In the genomic region with DNA sequence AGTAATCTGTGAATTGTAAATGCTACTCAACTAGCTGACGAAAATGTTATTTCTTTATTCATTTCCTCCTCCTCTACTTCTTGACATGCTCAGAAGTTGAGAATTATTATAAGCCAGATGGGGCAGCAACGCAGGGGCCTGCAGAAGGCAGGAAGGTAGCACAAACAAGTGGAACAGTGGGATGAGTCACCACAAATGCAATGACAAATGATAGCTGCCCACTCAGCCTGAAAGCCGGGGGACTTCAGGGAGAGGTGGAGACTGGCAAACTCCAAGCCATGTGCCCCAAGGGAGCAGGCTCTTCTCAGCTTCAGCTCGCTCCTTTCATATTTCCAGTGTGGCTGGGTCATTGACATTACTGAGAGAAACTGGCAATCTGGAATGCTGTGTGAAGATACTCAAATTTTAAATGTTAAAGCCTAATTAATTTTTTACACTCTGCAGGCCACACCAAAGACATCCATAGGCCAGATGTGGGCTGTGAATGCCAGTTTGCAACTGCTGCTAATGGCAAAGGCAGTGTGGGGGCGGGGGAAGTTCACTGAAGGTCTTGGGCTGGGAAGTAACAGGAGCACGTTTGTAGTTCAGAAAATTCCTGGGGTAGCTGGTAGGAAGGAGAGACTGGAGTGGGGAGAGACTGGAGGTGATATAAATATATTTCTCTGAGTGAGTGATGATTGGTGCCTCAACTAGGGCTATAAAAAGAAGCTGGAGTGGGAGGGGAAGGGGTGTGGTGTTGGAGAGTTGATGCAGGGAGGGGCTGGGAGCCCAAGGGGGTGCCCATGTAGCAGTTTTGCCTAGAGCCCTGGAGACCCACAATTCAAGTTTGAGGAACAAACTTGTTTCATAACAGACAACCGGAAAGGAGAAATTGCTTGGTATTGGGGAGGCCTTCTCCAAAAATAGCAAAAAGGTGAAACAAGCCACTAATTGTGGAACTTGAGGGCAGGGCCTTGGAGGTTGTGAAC, we compare ENCODE assay signal across 8 cellular contexts.
DNase-seq lines count a peak whose midpoint lies in the region; ATAC-seq and TF ChIP-seq lines count a peak whose summit lies in the region.

No MANE protein-coding gene starts in this region.

- ATAC-seq in GM21390 (IDR thresholded peaks at IDR 0.05; ENCODE audit: unreplicated experiment), result peak; percentile 31
- no peak for ATAC-seq in HG02588 (IDR thresholded peaks at IDR 0.05; ENCODE audit: unreplicated experiment)

- no peak overlapping the region for H3K9ac ChIP-seq in adipocyte (ENCODE audit: low read length)

- H3K9me3 Mint-ChIP-seq in nephron progenitor cell, result no peaks in the 10 kb centered on the region

- peaks cover 38% of the 10 kb centered on the region for H3K4me1 Mint-ChIP-seq in nephron progenitor cell

- H3K27me3 ChIP-seq in HL-60 (ENCODE audit: insufficient read depth, poor library complexity, severe bottlenecking), result no peaks in the 10 kb centered on the region
- no peaks in the 10 kb centered on the region for H3K27me3 ChIP-seq in adipocyte (replicated peaks; ENCODE audit: control insufficient read depth, insufficient read depth, low read length)

- peaks cover 12% of the 10 kb centered on the region for H3K27me3 Mint-ChIP-seq in nephron progenitor cell (ENCODE audit: low read depth, poor library complexity)

- H3K36me3 Mint-ChIP-seq in nephron progenitor cell (ENCODE audit: low read depth), result no peaks in the 10 kb centered on the region

- peak overlapping the region; percentile 91 for H3K27ac ChIP-seq in HL-60 (replicated peaks)

- peaks cover 8% of the 10 kb centered on the region for H3K4me1 ChIP-seq in adipocyte (ENCODE audit: control insufficient read depth, insufficient read depth, low read length)

- H3K27ac Mint-ChIP-seq in nephron progenitor cell, result peak overlapping the region; percentile 5

- no peak overlapping the region for H3K4me3 Mint-ChIP-seq in nephron progenitor cell

- no peak overlapping the region; the same call in 1 of the 2 replicates for H3K4me3 ChIP-seq in GM12864 (ENCODE audit: low read depth, low read length)
- H3K4me3 ChIP-seq in HL-60 (replicated peaks; ENCODE audit: insufficient read depth, low read length), result no peak overlapping the region
- no peak overlapping the region for H3K4me3 ChIP-seq in adipocyte (ENCODE audit: low read length)

- TF ChIP-seq CTCF in GM12864 (IDR thresholded peaks at IDR 0.05; ENCODE audit: low read depth, low read length, missing control alignments), result no peak
- TF ChIP-seq CTCF in HL-60 (IDR thresholded peaks at IDR 0.05; ENCODE audit: insufficient read depth, low read length), result no peak
- TF ChIP-seq CTCF in nephron progenitor cell (IDR thresholded peaks at IDR 0.05), result no peak

- DNase-seq in GM12864 (ENCODE audit: low read depth) (peak; percentile 64), HL-60 (ENCODE audit: low read depth in 1 of 2, low spot score in 1 of 2) (peak; percentile 85 to 96), adipocyte (ENCODE audit: low read depth) (peak; percentile 29), nephron progenitor cell (peak; percentile 30), COR-L47 (lab: John Stamatoyannopoulos, UW) (no peak), GM19240 (ENCODE audit: insufficient read length, low spot score) (no peak)

- no peaks in the 10 kb centered on the region for H3K36me3 ChIP-seq in adipocyte (ENCODE audit: control insufficient read depth, insufficient read depth, low read length, severe bottlenecking)

- no peaks in the 10 kb centered on the region for H3K9me3 ChIP-seq in adipocyte (ENCODE audit: control insufficient read depth, low read length)

Comparison
In these comparisons a context has a peak if more than half of its experiments do, and no peak if none do; other contexts are left out.
1. DNase-seq: peak in GM12864 (single experiment), HL-60 (2 of 2), adipocyte (single experiment) and nephron progenitor cell (single experiment); none in COR-L47 (single experiment) and GM19240 (single experiment).